ENCODE assay signal across 20 cellular contexts in the genomic region with DNA sequence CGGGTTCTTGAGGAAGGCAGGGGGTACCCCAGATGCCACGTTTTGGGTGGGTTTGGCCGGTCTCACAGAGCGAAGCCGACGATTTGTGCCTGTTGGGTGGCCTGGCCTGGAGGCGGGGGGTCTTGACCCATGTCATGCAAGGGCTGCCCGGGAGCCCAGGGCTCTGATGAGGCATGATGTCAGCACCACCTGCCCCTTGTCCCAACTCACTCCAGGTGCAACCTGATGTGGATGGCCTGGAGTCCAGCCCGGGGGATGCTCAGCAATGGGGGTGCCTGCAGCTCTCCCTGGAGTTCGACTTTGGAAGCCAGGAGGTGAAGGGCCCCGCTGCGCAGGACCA. TPM values are rescaled to one million over a fixed set of nuclear protein-coding genes. Genes with fewer than 3 reads are reported as not detected.
DNase-seq lines count a peak whose midpoint lies in the region; ATAC-seq, FAIRE-seq and TF ChIP-seq lines count a peak whose summit lies in the region.
"Had no signal": no experiment of that assay in that cellular context is flagged by ENCODE, and none has a peak within 500 bp of the region (broad histone marks: within the 10 kb centered on the region; RNA-seq: fewer than 3 reads in every experiment).

No MANE protein-coding gene starts in this region.

- H3K36me3 ChIP-seq in bronchial epithelial cell (ENCODE audit: control insufficient read depth, insufficient read depth, low read length) (no peaks in the 10 kb centered on the region), neuronal stem cell (replicated peaks in 1 of 2; ENCODE audit: control insufficient read depth in 2 of 2, insufficient read depth in 2 of 2, low read length in 2 of 2) (no peaks in the 10 kb centered on the region), upper lobe of right lung (no peaks in the 10 kb centered on the region)

- peak overlapping the region; percentile 21 for H3K14ac ChIP-seq in neuronal stem cell (ENCODE audit: low read length)

- H3K4me2 ChIP-seq in neuronal stem cell (ENCODE audit: insufficient read depth, low read length, poor library complexity, severe bottlenecking): no peak overlapping the region

- ATAC-seq in left ventricle myocardium superior (no peak), upper lobe of right lung (no peak)

- FAIRE-seq in bronchial epithelial cell (lab: Jason Lieb, UNC): no peak
- FAIRE-seq: GM12892, RCC 7860 had no signal

- no peaks in the 10 kb centered on the region for H3K27me3 ChIP-seq in bronchial epithelial cell (ENCODE audit: control insufficient read depth, insufficient read depth, low read length)
- H3K27me3 ChIP-seq in neuronal stem cell (ENCODE audit: control insufficient read depth in 3 of 3, insufficient read depth in 3 of 3, low read depth in 1 of 3, low read length in 3 of 3): peaks cover 0 to 51% (median 0%) of the 10 kb centered on the region in 3 experiments
- H3K27me3 ChIP-seq in upper lobe of right lung: no peaks in the 10 kb centered on the region

- DNase-seq in left ventricle myocardium superior (peak; percentile 37), cardiac septum (ENCODE audit: low spot score) (no peak), bronchial epithelial cell (ENCODE audit: low read depth) (no peak), neuronal stem cell (ENCODE audit: low spot score) (no peak), foreskin melanocyte (no peak), upper lobe of right lung (no peak)
- DNase-seq in stimulated activated CD4-positive, alpha-beta T cell treated with anti-CD3 and anti-CD28 coated beads, Interleukin-1b, Interleukin-23, amount 100 ng/mL, for 48 hours: no peak
- DNase-seq: AML-193; CD4-positive, CD25-positive, alpha-beta regulatory T cell; DMS79; NCI-H1436; NCI-H2029 treated with DMSO at 0.1 percent for 48 hours; NCI-H510A; NCI-H82 had no signal

- H3K9me3 ChIP-seq in neuronal stem cell (replicated peaks in 1 of 2; ENCODE audit: control insufficient read depth in 2 of 2, insufficient read depth in 1 of 2, low read depth in 1 of 2, low read length in 2 of 2) (no peaks in the 10 kb centered on the region), upper lobe of right lung (no peaks in the 10 kb centered on the region)

- TF ChIP-seq CTCF in bronchial epithelial cell (IDR thresholded peaks at IDR 0.05; ENCODE audit: insufficient read depth, low read length, severe bottlenecking) (no peak), upper lobe of right lung (IDR thresholded peaks at IDR 0.05) (no peak)

- H3K4me1 ChIP-seq in neuronal stem cell (ENCODE audit: control insufficient read depth in 2 of 2, insufficient read depth in 1 of 2, low read depth in 1 of 2, low read length in 2 of 2) (peaks cover 0 to 18% of the 10 kb centered on the region in 2 donors), upper lobe of right lung (peaks cover 29% of the 10 kb centered on the region)

- H3K4me3 ChIP-seq in bronchial epithelial cell (ENCODE audit: low read depth, low read length): peak overlapping the region; percentile 32
- H3K4me3 ChIP-seq in neuronal stem cell (ENCODE audit: low read length in 2 of 2): no peak overlapping the region
- no peak overlapping the region for H3K4me3 ChIP-seq in upper lobe of right lung

- H2BK5ac ChIP-seq in neuronal stem cell (ENCODE audit: low read length): peak overlapping the region; percentile 93

- peak overlapping the region; percentile 92 for H2AK5ac ChIP-seq in neuronal stem cell (ENCODE audit: low read depth, low read length)

- no peak overlapping the region for H3K23ac ChIP-seq in neuronal stem cell (ENCODE audit: low read depth, low read length, poor library complexity)

- no peak overlapping the region for H2AFZ ChIP-seq in neuronal stem cell (ENCODE audit: low read length)

- H3K18ac ChIP-seq in neuronal stem cell (ENCODE audit: low read length): no peak overlapping the region

- peak overlapping the region; percentile 97 for H2BK15ac ChIP-seq in neuronal stem cell (ENCODE audit: low read length)

- H3K27ac ChIP-seq in neuronal stem cell (replicated peaks; ENCODE audit: low read length) (no peak overlapping the region), upper lobe of right lung (no peak overlapping the region)

- WGBS in neuronal stem cell (ENCODE audit: extremely low coverage in 2 of 2, insufficient read length in 2 of 2, insufficient replicate concordance in 1 of 2), 2 donors: no CpG with 5 or more reads among the region's 12 CpGs

- intact Hi-C loops in left ventricle myocardium superior (cut with micrococcal nuclease): loop anchor here (5.0 kb wide), 1 partner anchor 317 kb away; no protein-coding TSS in a partner anchor
- intact Hi-C loops in cardiac septum (cut with DNase I): loop anchor here (2.0 to 5.0 kb wide), 4 partner anchors 47 to 317 kb away; a partner anchor contains a TSS
- intact Hi-C loops in upper lobe of right lung (cut with DNase I): loop anchor here (2.0 kb wide), 1 partner anchor 143 kb away; no protein-coding TSS in a partner anchor

- peak overlapping the region; percentile 17 for H4K8ac ChIP-seq in neuronal stem cell (ENCODE audit: low read depth, low read length)

- no peaks in the 10 kb centered on the region for H3K79me1 ChIP-seq in neuronal stem cell (ENCODE audit: low read depth, low read length)

- peak overlapping the region; percentile 98 for H2BK12ac ChIP-seq in neuronal stem cell (ENCODE audit: low read length)

- no peak overlapping the region for H2BK120ac ChIP-seq in neuronal stem cell (ENCODE audit: low read depth, low read length)

- peak overlapping the region; percentile 3 for H4K91ac ChIP-seq in neuronal stem cell (ENCODE audit: low read depth, low read length, poor library complexity)

- no peak overlapping the region for H3K9ac ChIP-seq in neuronal stem cell (ENCODE audit: low read depth, low read length, poor library complexity)

- no peak overlapping the region for H3K4ac ChIP-seq in neuronal stem cell (ENCODE audit: low read length)

RNA-seq across cellular contexts. Expression of a gene that starts 0.9 kb away (rescaled TPM):
- total RNA-seq in left ventricle myocardium superior (not detected), cardiac septum (not detected), bronchial epithelial cell (0.53 and 1.5 TPM in 2 replicates), upper lobe of right lung (12.5 TPM)
- not detected for polyA plus RNA-seq in neuronal stem cell (2013, experiment 1 of 2)
- not detected for polyA plus RNA-seq in neuronal stem cell (2013, experiment 2 of 2)
- total RNA-seq: A673; CD4-positive, CD25-positive, alpha-beta regulatory T cell; G401; HT1080 had no signal
- polyA plus RNA-seq: CD4-positive, CD25-positive, alpha-beta regulatory T cell; IgD-negative memory B cell had no signal

RNA-seq across cellular contexts. Expression of a gene that starts 3.1 kb away (rescaled TPM):
- not detected for total RNA-seq in left ventricle myocardium superior
- 0.78 TPM for total RNA-seq in cardiac septum
- 0.26 TPM in 1 of 2 replicates, not detected in the other for total RNA-seq in bronchial epithelial cell
- polyA plus RNA-seq in neuronal stem cell (2013, experiment 1 of 2): 0.13 TPM
- not detected for polyA plus RNA-seq in neuronal stem cell (2013, experiment 2 of 2)
- total RNA-seq in upper lobe of right lung: 6.9 TPM
- total RNA-seq: A673; CD4-positive, CD25-positive, alpha-beta regulatory T cell; G401; HT1080 had no signal
- polyA plus RNA-seq: CD4-positive, CD25-positive, alpha-beta regulatory T cell had no signal

RNA-seq across cellular contexts. Expression of a gene that starts 17.2 kb away (rescaled TPM):
- total RNA-seq in left ventricle myocardium superior (22.9 TPM), cardiac septum (35.1 TPM), bronchial epithelial cell (0.26 TPM in 2 replicates), upper lobe of right lung (78.2 TPM)
- 0.13 TPM for polyA plus RNA-seq in neuronal stem cell (2013, experiment 1 of 2)
- polyA plus RNA-seq in neuronal stem cell (2013, experiment 2 of 2): 0.73 TPM
- total RNA-seq: A673 had no signal

RNA-seq across cellular contexts. Expression of a gene that starts 56.1 kb away (rescaled TPM):
- total RNA-seq in left ventricle myocardium superior: 4.4 TPM
- 0.75 TPM for total RNA-seq in cardiac septum
- total RNA-seq in bronchial epithelial cell: not detected in 2 replicates
- polyA plus RNA-seq in neuronal stem cell (2013, experiment 1 of 2): not detected
- polyA plus RNA-seq in neuronal stem cell (2013, experiment 2 of 2): not detected
- total RNA-seq in upper lobe of right lung: not detected
- total RNA-seq: A673; CD4-positive, CD25-positive, alpha-beta regulatory T cell; G401; HT1080 had no signal

Comparison
In these comparisons a context has a peak if more than half of its experiments do, and no peak if none do; other contexts are left out.
1. RNA of a gene that starts 17.2 kb away (total RNA-seq): 78.2 TPM in upper lobe of right lung (single experiment), 35.1 TPM in cardiac septum (single experiment) and 22.9 TPM in left ventricle myocardium superior (single experiment); 0.26 TPM in bronchial epithelial cell; every median in the first group is over 10 times any median in the second.